Comparison of ENCODE assay signal across 1 cellular context in the genomic region with DNA sequence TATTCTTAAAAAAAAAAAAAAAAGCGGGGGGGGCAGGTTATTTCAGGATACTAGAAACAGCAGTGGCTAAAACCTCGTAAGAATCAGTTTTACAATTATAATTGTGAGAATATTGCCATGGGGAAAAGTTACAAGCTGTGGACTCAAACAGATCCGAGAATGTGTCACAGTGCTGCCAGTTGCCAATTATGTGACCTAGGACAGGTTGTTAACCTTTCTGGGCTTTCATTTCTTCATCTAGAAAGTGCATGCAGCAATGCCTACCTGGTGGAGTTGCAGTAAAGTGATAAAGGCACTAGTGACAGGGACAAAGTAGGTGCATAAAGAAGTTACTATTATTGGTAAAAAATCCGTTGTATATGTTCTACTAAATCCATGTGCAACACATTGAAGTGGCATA.
TF ChIP-seq lines count a peak whose summit lies in the region.

No MANE protein-coding gene starts in this region.

TF ChIP-seq in HepG2, 621 proteins besides CTCF, POLR2A, EP300 and RAD21:
- TF ChIP-seq SMAD3 (CRISPR knock-in tag; IDR thresholded peaks at IDR 0.05): no peak
- TF ChIP-seq ZNF7 (CRISPR knock-in tag; IDR thresholded peaks at IDR 0.05): no peak
- TF ChIP-seq ZNF792 (CRISPR knock-in tag; IDR thresholded peaks at IDR 0.05): no peak
- no peak for TF ChIP-seq ZNF883 (CRISPR knock-in tag; IDR thresholded peaks at IDR 0.05; ENCODE audit: not compliant biosample characterization)
